In genomic region chr16:84532855-84533486, GRCh38 we compare ENCODE assay signal across 11 cellular contexts. TPM values are rescaled to one million over a fixed set of nuclear protein-coding genes. Genes with fewer than 3 reads are reported as not detected.
DNase-seq lines count a peak whose midpoint lies in the region; ATAC-seq and TF ChIP-seq lines count a peak whose summit lies in the region.
"Had no signal": no experiment of that assay in that cellular context is flagged by ENCODE, and none has a peak within 500 bp of the region (broad histone marks: within the 10 kb centered on the region; RNA-seq: fewer than 3 reads in every experiment).

No MANE protein-coding gene starts in this region.

- 93% methylated on average over 3 of the region's 11 CpGs; no CpG with 5 or more reads in 1 of the 2 experiments for WGBS in IMR-90 (ENCODE audit: extremely low coverage in 2 of 2, insufficient read length in 1 of 2), 2 experiments

- CTCF ChIA-PET in IMR-90 (lab: Yijun Ruan, JAX), result interaction anchor here (0.6 to 1.2 kb wide), 2 partner anchors 40 to 253 kb away, joined by 3 read pairs; no protein-coding TSS in a partner anchor

- no peaks in the 10 kb centered on the region for H4K20me1 ChIP-seq in IMR-90 (ENCODE audit: insufficient read depth, low read length)

- H3K9me1 ChIP-seq in IMR-90 (ENCODE audit: insufficient read depth, low read length), result peaks cover 17% of the 10 kb centered on the region

- H3K14ac ChIP-seq in IMR-90 (replicated peaks; ENCODE audit: low read depth, low read length), result peak overlapping the region; percentile 83

- peak overlapping the region; percentile 94 for H4K91ac ChIP-seq in IMR-90 (ENCODE audit: insufficient read depth, low read depth, low read length)

- H3K27ac Mint-ChIP-seq in brain, result peak overlapping the region in 4 of 5 experiments; percentile 21 to 96 (median 94)

- H4K8ac ChIP-seq in IMR-90 (ENCODE audit: low read depth in 2 of 2, low read length in 2 of 2), result peak overlapping the region; percentile 74 to 94

- H3K4ac ChIP-seq in IMR-90 (ENCODE audit: low read depth, low read length), result peak overlapping the region; percentile 92

- no peak for TF ChIP-seq CTCF in IMR-90 (conservative IDR thresholded peaks at IDR 0.05; ENCODE audit: low read depth, low read length)
- TF ChIP-seq CTCF in brain (conservative IDR thresholded peaks at IDR 0.05), result no peak

- H3K56ac ChIP-seq in IMR-90 (ENCODE audit: extremely low read depth, insufficient read depth, low read length), result peak overlapping the region; percentile 85

- intact Hi-C loops in IMR-90 (cut with micrococcal nuclease), result loop anchor here (1.0 to 5.0 kb wide), 2 partner anchors 64 to 85 kb away; partner anchors contain the start of gene COTL1

- H2BK20ac ChIP-seq in IMR-90 (ENCODE audit: low read depth, low read length), result peak overlapping the region; percentile 94

- peak overlapping the region in 1 of 5 experiments; percentile 55 for H3K4me3 Mint-ChIP-seq in brain

- DNase-seq in IMR-90, result no peak
- DNase-seq in islet precursor cell, result peak; percentile 68
- DNase-seq in kidney glomerular epithelial cell (lab: John Stamatoyannopoulos, UW), result no peak
- DNase-seq in activated CD4-positive, alpha-beta T cell treated with anti-CD3 and anti-CD28 coated beads, Interleukin-2, amount 50 U/mL, for 1 hour, result no peak
- DNase-seq in NCI-H345 treated with DMSO at 0.1 percent for 48 hours (lab: John Stamatoyannopoulos, UW; ENCODE audit: unreplicated experiment), result no peak
- DNase-seq: activated gamma-delta T cell treated with Interleukin-2 at 50 U/mL for 16 hours, DMS79, nephron progenitor cell had no signal

- peak overlapping the region; percentile 51 for H3K18ac ChIP-seq in IMR-90 (ENCODE audit: low read depth, low read length)

- TF ChIP-seq POLR2A in IMR-90 (IDR thresholded peaks at IDR 0.05; ENCODE audit: low read depth, low read length), result no peak

- TF ChIP-seq RAD21 in IMR-90 (IDR thresholded peaks at IDR 0.05; ENCODE audit: low read length), result no peak

- no TSS peak for BruUV-seq in IMR-90 (replicated peaks; lab: Mats Ljungman, UMichigan)

- peaks cover 13 to 27% (median 16%) of the 10 kb centered on the region in 5 experiments for H3K9me3 Mint-ChIP-seq in brain

- peak overlapping the region; percentile 91 for H2BK15ac ChIP-seq in IMR-90 (ENCODE audit: low read depth, low read length)

- peaks cover 52% of the 10 kb centered on the region for H3K4me1 Mint-ChIP-seq in brain

- H2BK5ac ChIP-seq in IMR-90 (ENCODE audit: low read depth, low read length, poor library complexity, severe bottlenecking), result peak overlapping the region; percentile 82

- H3K23ac ChIP-seq in IMR-90 (ENCODE audit: low read depth, low read length), result peak overlapping the region; percentile 8

- ATAC-seq in IMR-90 (ENCODE audit: low read depth) (peak; percentile 7), GM19351 (IDR thresholded peaks at IDR 0.05; ENCODE audit: unreplicated experiment) (no peak)

- H3K36me3 ChIP-seq in IMR-90 (ENCODE audit: control insufficient read depth, insufficient read depth, low read length), result no peaks in the 10 kb centered on the region
- no peaks in the 10 kb centered on the region for H3K36me3 ChIP-seq in stomach smooth muscle (ENCODE audit: control insufficient read depth in 2 of 2, insufficient read depth in 2 of 2, low read length in 2 of 2)

- peak overlapping the region; percentile 60 for H4K5ac ChIP-seq in IMR-90 (ENCODE audit: low read depth, low read length)

- H3K27ac ChIP-seq in IMR-90 (ENCODE audit: insufficient read depth, low read length) (peak overlapping the region; percentile 85), stomach smooth muscle (ENCODE audit: low read length) (peak overlapping the region; percentile 55)

- no peak overlapping the region for H3K4me2 ChIP-seq in IMR-90 (ENCODE audit: low read depth, low read length)

- H2BK120ac ChIP-seq in IMR-90 (ENCODE audit: low read depth, low read length), result peak overlapping the region; percentile 91

- peaks cover 7% of the 10 kb centered on the region for H3K9me3 ChIP-seq in IMR-90 (ENCODE audit: control insufficient read depth, insufficient read depth, low read length)
- H3K9me3 ChIP-seq in stomach smooth muscle (ENCODE audit: control insufficient read depth in 2 of 2, low read length in 2 of 2), result peaks cover 0 to 4% of the 10 kb centered on the region in 2 donors

- H3K27me3 ChIP-seq in IMR-90 (ENCODE audit: control insufficient read depth, insufficient read depth, low read length) (no peaks in the 10 kb centered on the region), stomach smooth muscle (ENCODE audit: control insufficient read depth in 1 of 2, insufficient read depth in 2 of 2, low read length in 2 of 2) (no peaks in the 10 kb centered on the region)

- H3K36me3 Mint-ChIP-seq in brain, result peaks cover 4% of the 10 kb centered on the region

- no peak overlapping the region for H3K4me3 ChIP-seq in IMR-90 (ENCODE audit: insufficient read depth, low read depth, low read length)
- no peak overlapping the region for H3K4me3 ChIP-seq in stomach smooth muscle (ENCODE audit: low read length in 2 of 2)

- H2AK5ac ChIP-seq in IMR-90 (ENCODE audit: low read depth, low read length), result peak overlapping the region; percentile 97

- H3K79me1 ChIP-seq in IMR-90 (ENCODE audit: low read depth in 1 of 2, low read length in 2 of 2), result no peaks in the 10 kb centered on the region; a peak in 1 of 4 replicates

- dilution Hi-C loops in IMR-90 (cut with HindIII; ENCODE audit: low sequenced_read_pairs, unreplicated experiment), result no loop called here

- POLR2A ChIA-PET in IMR-90 (lab: Charles Lee; ENCODE audit: unreplicated experiment), result no interaction called here

- peak overlapping the region; percentile 14 for H2AFZ ChIP-seq in IMR-90 (replicated peaks; ENCODE audit: low read length, poor library complexity)

- in situ Hi-C loops in IMR-90 (cut with MboI; ENCODE audit: low sequenced_read_pairs), result no loop called here

- H3K27me3 Mint-ChIP-seq in brain, result peaks cover 3% of the 10 kb centered on the region

- H3K9ac ChIP-seq in IMR-90 (ENCODE audit: low read depth, low read length) (peak overlapping the region; percentile 14; the same call in 1 of the 2 replicates), stomach smooth muscle (ENCODE audit: low read length in 2 of 2) (no peak overlapping the region)

- peaks cover 16% of the 10 kb centered on the region for H3K4me1 ChIP-seq in IMR-90 (ENCODE audit: control insufficient read depth, insufficient read depth, low read length)
- peaks cover 20% of the 10 kb centered on the region for H3K4me1 ChIP-seq in stomach smooth muscle (ENCODE audit: control insufficient read depth, insufficient read depth, low read length)

- peak overlapping the region; percentile 20 for H2AK9ac ChIP-seq in IMR-90 (replicated peaks; ENCODE audit: low read depth, low read length, poor library complexity)

TF ChIP-seq in IMR-90, 13 proteins besides CTCF, POLR2A, EP300 and RAD21:
- no peak for TF ChIP-seq MAFK (IDR thresholded peaks at IDR 0.05; ENCODE audit: low read depth, low read length)
- no peak for TF ChIP-seq MAZ (IDR thresholded peaks at IDR 0.05; ENCODE audit: borderline replicate concordance, low read depth, low read length)
- no peak for TF ChIP-seq MXI1 (IDR thresholded peaks at IDR 0.05; ENCODE audit: borderline replicate concordance, low read depth, low read length)
- TF ChIP-seq USF2 (IDR thresholded peaks at IDR 0.05; ENCODE audit: low read depth, low read length), result no peak
- no peak for TF ChIP-seq RCOR1 (IDR thresholded peaks at IDR 0.05; ENCODE audit: insufficient replicate concordance, low read length)
- TF ChIP-seq FOS (IDR thresholded peaks at IDR 0.05; ENCODE audit: low read depth, low read length), result no peak
- no peak for TF ChIP-seq SMC3 (IDR thresholded peaks at IDR 0.05; ENCODE audit: low read depth, low read length)
- no peak for TF ChIP-seq RFX5 (IDR thresholded peaks at IDR 0.05; ENCODE audit: low read depth, low read length)
- TF ChIP-seq CEBPB (IDR thresholded peaks at IDR 0.05; ENCODE audit: low read depth, low read length), result no peak
- TF ChIP-seq NFE2L2 (IDR thresholded peaks at IDR 0.05; ENCODE audit: low read depth, low read length), result no peak
- no peak for TF ChIP-seq BHLHE40 (IDR thresholded peaks at IDR 0.05; ENCODE audit: low read depth, low read length)
- no peak for TF ChIP-seq CHD1 (IDR thresholded peaks at IDR 0.05; ENCODE audit: low read depth, low read length)
- no peak for TF ChIP-seq ELK1 (IDR thresholded peaks at IDR 0.05; ENCODE audit: borderline replicate concordance, low read depth, low read length)

RNA-seq across cellular contexts. Expression of gene MEAK7, which starts 28.5 kb away (rescaled TPM):
- total RNA-seq in IMR-90 (2012; rRNA removed), result 27.4 and 27.8 TPM in 2 replicates
- polyA plus RNA-seq in IMR-90 (2012; rRNA removed) (36.0 and 39.0 TPM in 2 replicates), brain (ENCODE audit: insufficient read depth, low read depth, low replicate concordance) (10.8 TPM)
- 25.1 and 29.9 TPM in 2 replicates for polyA plus RNA-seq in IMR-90 (2012; cell fraction: cytosol; rRNA removed)
- 31.0 and 35.1 TPM in 2 replicates for polyA plus RNA-seq in IMR-90 (2012; cell fraction: nucleus; rRNA removed; ENCODE audit: low replicate concordance)
